Comparison of ENCODE assay signal across 1 cellular context in genomic region chr6:159038914-159039884, GRCh38.
TF ChIP-seq lines count a peak whose summit lies in the region.

No MANE protein-coding gene starts in this region.

TF ChIP-seq in GM12878, 131 proteins besides CTCF, POLR2A, EP300 and RAD21 (continued from another document and continues in another):
- TF ChIP-seq, protein P1, sequence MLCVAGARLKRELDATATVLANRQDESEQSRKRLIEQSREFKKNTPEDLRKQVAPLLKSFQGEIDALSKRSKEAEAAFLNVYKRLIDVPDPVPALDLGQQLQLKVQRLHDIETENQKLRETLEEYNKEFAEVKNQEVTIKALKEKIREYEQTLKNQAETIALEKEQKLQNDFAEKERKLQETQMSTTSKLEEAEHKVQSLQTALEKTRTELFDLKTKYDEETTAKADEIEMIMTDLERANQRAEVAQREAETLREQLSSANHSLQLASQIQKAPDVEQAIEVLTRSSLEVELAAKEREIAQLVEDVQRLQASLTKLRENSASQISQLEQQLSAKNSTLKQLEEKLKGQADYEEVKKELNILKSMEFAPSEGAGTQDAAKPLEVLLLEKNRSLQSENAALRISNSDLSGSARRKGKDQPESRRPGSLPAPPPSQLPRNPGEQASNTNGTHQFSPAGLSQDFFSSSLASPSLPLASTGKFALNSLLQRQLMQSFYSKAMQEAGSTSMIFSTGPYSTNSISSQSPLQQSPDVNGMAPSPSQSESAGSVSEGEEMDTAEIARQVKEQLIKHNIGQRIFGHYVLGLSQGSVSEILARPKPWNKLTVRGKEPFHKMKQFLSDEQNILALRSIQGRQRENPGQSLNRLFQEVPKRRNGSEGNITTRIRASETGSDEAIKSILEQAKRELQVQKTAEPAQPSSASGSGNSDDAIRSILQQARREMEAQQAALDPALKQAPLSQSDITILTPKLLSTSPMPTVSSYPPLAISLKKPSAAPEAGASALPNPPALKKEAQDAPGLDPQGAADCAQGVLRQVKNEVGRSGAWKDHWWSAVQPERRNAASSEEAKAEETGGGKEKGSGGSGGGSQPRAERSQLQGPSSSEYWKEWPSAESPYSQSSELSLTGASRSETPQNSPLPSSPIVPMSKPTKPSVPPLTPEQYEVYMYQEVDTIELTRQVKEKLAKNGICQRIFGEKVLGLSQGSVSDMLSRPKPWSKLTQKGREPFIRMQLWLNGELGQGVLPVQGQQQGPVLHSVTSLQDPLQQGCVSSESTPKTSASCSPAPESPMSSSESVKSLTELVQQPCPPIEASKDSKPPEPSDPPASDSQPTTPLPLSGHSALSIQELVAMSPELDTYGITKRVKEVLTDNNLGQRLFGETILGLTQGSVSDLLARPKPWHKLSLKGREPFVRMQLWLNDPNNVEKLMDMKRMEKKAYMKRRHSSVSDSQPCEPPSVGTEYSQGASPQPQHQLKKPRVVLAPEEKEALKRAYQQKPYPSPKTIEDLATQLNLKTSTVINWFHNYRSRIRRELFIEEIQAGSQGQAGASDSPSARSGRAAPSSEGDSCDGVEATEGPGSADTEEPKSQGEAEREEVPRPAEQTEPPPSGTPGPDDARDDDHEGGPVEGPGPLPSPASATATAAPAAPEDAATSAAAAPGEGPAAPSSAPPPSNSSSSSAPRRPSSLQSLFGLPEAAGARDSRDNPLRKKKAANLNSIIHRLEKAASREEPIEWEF (IDR thresholded peaks at IDR 0.05; ENCODE audit: insufficient replicate concordance, low read depth, low read length) = no peak
- no peak for TF ChIP-seq HCFC1 (IDR thresholded peaks at IDR 0.05; ENCODE audit: low read length)
- TF ChIP-seq IKZF1 (conservative IDR thresholded peaks at IDR 0.05) = peak; percentile 98
- TF ChIP-seq HDAC6 (IDR thresholded peaks at IDR 0.05; ENCODE audit: unreplicated experiment) = no peak
- peak; percentile 83 for TF ChIP-seq MLLT1 (IDR thresholded peaks at IDR 0.05)
- TF ChIP-seq CBX3 (IDR thresholded peaks at IDR 0.05; ENCODE audit: borderline replicate concordance, low read depth) = no peak
- TF ChIP-seq ZNF217 (IDR thresholded peaks at IDR 0.05) = peak; percentile 77; the same call in 1 of the 2 replicates
- peak; percentile 89 for TF ChIP-seq CREB1 (IDR thresholded peaks at IDR 0.05; ENCODE audit: low read depth)
- no peak for TF ChIP-seq ATF3 (IDR thresholded peaks at IDR 0.05; ENCODE audit: borderline replicate concordance, extremely low read depth, low read depth, low read length)
- peak; percentile 75; the same call in 1 of the 2 replicates for TF ChIP-seq MEF2A (IDR thresholded peaks at IDR 0.05; ENCODE audit: insufficient read depth, low read depth, low read length)
- 0 out of 2 replicates have a peak, but pooled peaks have one; percentile 6 for TF ChIP-seq YY1 (IDR thresholded peaks at IDR 0.05; ENCODE audit: low read depth, low read length)
- no peak for TF ChIP-seq ZBTB4 (CRISPR knock-in tag; IDR thresholded peaks at IDR 0.05)
- peak; percentile 95 for TF ChIP-seq EED (IDR thresholded peaks at IDR 0.05; ENCODE audit: low read depth)
- peak in 1 of 2 experiments; percentile 67; a peak in 1 of 4 replicates for TF ChIP-seq SRF (IDR thresholded peaks at IDR 0.05; ENCODE audit: low read depth in 2 of 2, low read length in 2 of 2)
- no peak for TF ChIP-seq RBBP5 (conservative IDR thresholded peaks at IDR 0.05)
- TF ChIP-seq SIX5 (IDR thresholded peaks at IDR 0.05; ENCODE audit: low read depth, low read length, severe bottlenecking) = no peak
- no peak for TF ChIP-seq HDAC2 (IDR thresholded peaks at IDR 0.05)
- no peak for TF ChIP-seq ELK1 (IDR thresholded peaks at IDR 0.05; ENCODE audit: low read depth, low read length)
- no peak for TF ChIP-seq RCOR1 (conservative IDR thresholded peaks at IDR 0.05; ENCODE audit: low read depth, low read length)
- peak in 1 of 2 experiments; percentile 99; a peak in 2 of 4 replicates for TF ChIP-seq ETV6 (conservative IDR thresholded peaks at IDR 0.05 in 1 of 2, IDR thresholded peaks at IDR 0.05 in 1 of 2; ENCODE audit: borderline replicate concordance in 1 of 2, low read depth in 1 of 2)
- TF ChIP-seq ZNF622 (IDR thresholded peaks at IDR 0.05) = no peak
- peak; percentile 88 for TF ChIP-seq ATF2 (IDR thresholded peaks at IDR 0.05; ENCODE audit: low read length)
- TF ChIP-seq ZZZ3 (IDR thresholded peaks at IDR 0.05; ENCODE audit: control insufficient read depth, insufficient read length, low read depth) = no peak
- TF ChIP-seq ZNF274 (IDR thresholded peaks at IDR 0.05; ENCODE audit: insufficient read depth, insufficient read length) = no peak
- TF ChIP-seq, protein P2, sequence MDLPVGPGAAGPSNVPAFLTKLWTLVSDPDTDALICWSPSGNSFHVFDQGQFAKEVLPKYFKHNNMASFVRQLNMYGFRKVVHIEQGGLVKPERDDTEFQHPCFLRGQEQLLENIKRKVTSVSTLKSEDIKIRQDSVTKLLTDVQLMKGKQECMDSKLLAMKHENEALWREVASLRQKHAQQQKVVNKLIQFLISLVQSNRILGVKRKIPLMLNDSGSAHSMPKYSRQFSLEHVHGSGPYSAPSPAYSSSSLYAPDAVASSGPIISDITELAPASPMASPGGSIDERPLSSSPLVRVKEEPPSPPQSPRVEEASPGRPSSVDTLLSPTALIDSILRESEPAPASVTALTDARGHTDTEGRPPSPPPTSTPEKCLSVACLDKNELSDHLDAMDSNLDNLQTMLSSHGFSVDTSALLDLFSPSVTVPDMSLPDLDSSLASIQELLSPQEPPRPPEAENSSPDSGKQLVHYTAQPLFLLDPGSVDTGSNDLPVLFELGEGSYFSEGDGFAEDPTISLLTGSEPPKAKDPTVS (IDR thresholded peaks at IDR 0.05; ENCODE audit: low read depth, low read length) = no peak
- TF ChIP-seq MXI1 (IDR thresholded peaks at IDR 0.05; ENCODE audit: low read depth, low read length) = no peak
- TF ChIP-seq SREBF2 (IDR thresholded peaks at IDR 0.05; ENCODE audit: low read length) = no peak
- TF ChIP-seq SMAD1 (IDR thresholded peaks at IDR 0.05; ENCODE audit: low read depth, partially characterized antibody) = no peak
- TF ChIP-seq CBX5 (IDR thresholded peaks at IDR 0.05; ENCODE audit: low read depth) = no peak
- TF ChIP-seq RELA (IDR thresholded peaks at IDR 0.05; ENCODE audit: borderline replicate concordance, partially characterized antibody) = no peak
- peak; percentile 92 for TF ChIP-seq IRF4 (IDR thresholded peaks at IDR 0.05; ENCODE audit: low read depth, low read length)
- TF ChIP-seq BCL3 (IDR thresholded peaks at IDR 0.05; ENCODE audit: borderline replicate concordance, insufficient read depth, low read depth, low read length, poor library complexity, severe bottlenecking) = peak; percentile 26
- no peak for TF ChIP-seq CHD4 (IDR thresholded peaks at IDR 0.05)
- TF ChIP-seq HDGF (IDR thresholded peaks at IDR 0.05) = 0 out of 2 replicates have a peak, but pooled peaks have one; percentile 40
- peak; percentile 16 for TF ChIP-seq KLF5 (IDR thresholded peaks at IDR 0.05; ENCODE audit: partially characterized antibody)
- TF ChIP-seq GABPA (IDR thresholded peaks at IDR 0.05; ENCODE audit: low read depth) = no peak
- TF ChIP-seq FOXM1 (IDR thresholded peaks at IDR 0.05; ENCODE audit: low read depth, low read length) = peak; percentile 94
- TF ChIP-seq CHD1 (IDR thresholded peaks at IDR 0.05; ENCODE audit: low read depth, low read length) = no peak
- TF ChIP-seq RAD51 (IDR thresholded peaks at IDR 0.05) = no peak
- peak; percentile 94 for TF ChIP-seq BCL11A (IDR thresholded peaks at IDR 0.05; ENCODE audit: low read depth, low read length)
- TF ChIP-seq BHLHE40 (IDR thresholded peaks at IDR 0.05; ENCODE audit: borderline replicate concordance in 1 of 2, low read depth in 2 of 2, low read length in 1 of 2) = peak; percentile 49 to 66; a peak in 2 of 4 replicates
- TF ChIP-seq, protein P3, sequence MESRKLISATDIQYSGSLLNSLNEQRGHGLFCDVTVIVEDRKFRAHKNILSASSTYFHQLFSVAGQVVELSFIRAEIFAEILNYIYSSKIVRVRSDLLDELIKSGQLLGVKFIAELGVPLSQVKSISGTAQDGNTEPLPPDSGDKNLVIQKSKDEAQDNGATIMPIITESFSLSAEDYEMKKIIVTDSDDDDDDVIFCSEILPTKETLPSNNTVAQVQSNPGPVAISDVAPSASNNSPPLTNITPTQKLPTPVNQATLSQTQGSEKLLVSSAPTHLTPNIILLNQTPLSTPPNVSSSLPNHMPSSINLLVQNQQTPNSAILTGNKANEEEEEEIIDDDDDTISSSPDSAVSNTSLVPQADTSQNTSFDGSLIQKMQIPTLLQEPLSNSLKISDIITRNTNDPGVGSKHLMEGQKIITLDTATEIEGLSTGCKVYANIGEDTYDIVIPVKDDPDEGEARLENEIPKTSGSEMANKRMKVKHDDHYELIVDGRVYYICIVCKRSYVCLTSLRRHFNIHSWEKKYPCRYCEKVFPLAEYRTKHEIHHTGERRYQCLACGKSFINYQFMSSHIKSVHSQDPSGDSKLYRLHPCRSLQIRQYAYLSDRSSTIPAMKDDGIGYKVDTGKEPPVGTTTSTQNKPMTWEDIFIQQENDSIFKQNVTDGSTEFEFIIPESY (IDR thresholded peaks at IDR 0.05) = no peak
- TF ChIP-seq, protein P4, sequence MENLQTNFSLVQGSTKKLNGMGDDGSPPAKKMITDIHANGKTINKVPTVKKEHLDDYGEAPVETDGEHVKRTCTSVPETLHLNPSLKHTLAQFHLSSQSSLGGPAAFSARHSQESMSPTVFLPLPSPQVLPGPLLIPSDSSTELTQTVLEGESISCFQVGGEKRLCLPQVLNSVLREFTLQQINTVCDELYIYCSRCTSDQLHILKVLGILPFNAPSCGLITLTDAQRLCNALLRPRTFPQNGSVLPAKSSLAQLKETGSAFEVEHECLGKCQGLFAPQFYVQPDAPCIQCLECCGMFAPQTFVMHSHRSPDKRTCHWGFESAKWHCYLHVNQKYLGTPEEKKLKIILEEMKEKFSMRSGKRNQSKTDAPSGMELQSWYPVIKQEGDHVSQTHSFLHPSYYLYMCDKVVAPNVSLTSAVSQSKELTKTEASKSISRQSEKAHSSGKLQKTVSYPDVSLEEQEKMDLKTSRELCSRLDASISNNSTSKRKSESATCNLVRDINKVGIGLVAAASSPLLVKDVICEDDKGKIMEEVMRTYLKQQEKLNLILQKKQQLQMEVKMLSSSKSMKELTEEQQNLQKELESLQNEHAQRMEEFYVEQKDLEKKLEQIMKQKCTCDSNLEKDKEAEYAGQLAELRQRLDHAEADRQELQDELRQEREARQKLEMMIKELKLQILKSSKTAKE (IDR thresholded peaks at IDR 0.05; ENCODE audit: low read depth, poor library complexity, severe bottlenecking) = peak; percentile 94
